ENCODE assay signal across 8 cellular contexts in genomic region chr4:185470503-185471195, GRCh38. TPM values are rescaled to one million over a fixed set of nuclear protein-coding genes. Genes with fewer than 3 reads are reported as not detected.
A peak's percentile ranks its signal among the peaks of the same experiment; 100 is the strongest.
DNase-seq lines count a peak whose midpoint lies in the region; ATAC-seq, FAIRE-seq and TF ChIP-seq lines count a peak whose summit lies in the region.

No MANE protein-coding gene starts in this region.

- H3K79me1 ChIP-seq in H1 (ENCODE audit: low read depth, low read length) = no peaks in the 10 kb centered on the region

- CTCF ChIA-PET in A673 (lab: Charles Lee) (no interaction called here), H1 (lab: Charles Lee; ENCODE audit: partially characterized antibody) (interaction anchor here (1.8 kb wide), 1 partner anchor 566 kb away, joined by 4 read pairs; no protein-coding TSS in a partner anchor)
- CTCF ChIA-PET in activated CD4-positive, alpha-beta T cell treated with anti-CD3 and anti-CD28 coated beads, Interleukin-2, amount 10 ng/mL, durations not matched to agents 7 days and 5 days (lab: Charles Lee) = no interaction called here

- H3K9ac ChIP-seq in H1 (replicated peaks in 1 of 4; ENCODE audit: extremely low read depth in 1 of 4, low read depth in 3 of 4, low read length in 3 of 4) (peak overlapping the region in 1 of 4 experiments; percentile 31; a peak in 2 of 7 replicates), subcutaneous abdominal adipose tissue (ENCODE audit: low read length in 5 of 5) (peak overlapping the region; percentile 60 to 80 (median 68))

- no peak overlapping the region; the same call in 1 of the 2 replicates for H3K18ac ChIP-seq in H1 (ENCODE audit: extremely low read depth, low read length)

- WGBS in H1 (ENCODE audit: extremely low coverage in 1 of 2, insufficient coverage in 1 of 2, insufficient read length in 1 of 2, insufficient replicate concordance in 2 of 2, low coverage in 1 of 2, low lambda C conversion rate in 2 of 2, missing lambda C conversion rate in 1 of 2), 2 experiments = 17% methylated on average over 30 of the region's 41 CpGs; no CpG with 5 or more reads in 1 of the 2 experiments

- no peak overlapping the region for H3K4ac ChIP-seq in H1 (replicated peaks; ENCODE audit: insufficient read length, low read depth, low read length)

- ATAC-seq in HG03460 (IDR thresholded peaks at IDR 0.05; ENCODE audit: unreplicated experiment) = no peak

- H4K5ac ChIP-seq in H1 (ENCODE audit: insufficient read length, low read depth, low read length) = no peak overlapping the region

- H3K79me2 ChIP-seq in H1 (ENCODE audit: control insufficient read depth in 1 of 2, insufficient read depth in 2 of 2, low read length in 2 of 2) = no peaks in the 10 kb centered on the region

- peak; percentile 88 for FAIRE-seq in GM12891 (lab: Jason Lieb, UNC)
- no peak for FAIRE-seq in H1 (lab: Jason Lieb, UNC)

- H2BK20ac ChIP-seq in H1 (ENCODE audit: low read length) = no peak overlapping the region

- H3K36me3 ChIP-seq in A673 (ENCODE audit: insufficient read depth, low read length, poor library complexity, severe bottlenecking) = no peaks in the 10 kb centered on the region
- no peaks in the 10 kb centered on the region for H3K36me3 ChIP-seq in H1 (ENCODE audit: control insufficient read depth in 2 of 4, insufficient read depth in 4 of 4, low read length in 3 of 4)
- H3K36me3 ChIP-seq in subcutaneous abdominal adipose tissue (ENCODE audit: control insufficient read depth in 5 of 5, insufficient read depth in 5 of 5, low read length in 5 of 5) = no peaks in the 10 kb centered on the region

- H2BK15ac ChIP-seq in H1 (ENCODE audit: low read length) = 0 out of 2 replicates have a peak overlapping the region, but pooled peaks have one; percentile 75

- H3K4me3 ChIP-seq in A673 (ENCODE audit: low read depth, low read length, poor library complexity, severe bottlenecking) (peak overlapping the region; percentile 55), H1 (ENCODE audit: extremely low read depth in 1 of 4, insufficient read depth in 2 of 4, low read depth in 3 of 4, low read length in 4 of 4) (peak overlapping the region; percentile 80 to 87 (median 82)), subcutaneous abdominal adipose tissue (ENCODE audit: low read depth in 1 of 5, low read length in 5 of 5) (peak overlapping the region; percentile 72 to 88 (median 76))

- TF ChIP-seq CTCF in A673 (conservative IDR thresholded peaks at IDR 0.05; ENCODE audit: low read depth, low read length) (no peak), H1 (IDR thresholded peaks at IDR 0.05; ENCODE audit: control extremely low read depth in 1 of 3, insufficient read depth in 1 of 3, low read depth in 1 of 3, low read length in 3 of 3) (no peak), mesothelial cell of epicardium (IDR thresholded peaks at IDR 0.05; ENCODE audit: unreplicated experiment) (no peak)

- no peak overlapping the region for H2BK5ac ChIP-seq in H1 (ENCODE audit: low read depth, low read length)

- H3K36me3 Mint-ChIP-seq in activated CD4-positive, alpha-beta T cell treated with anti-CD3 and anti-CD28 coated beads, Interleukin-2, amount 10 ng/mL, durations not matched to agents 7 days and 5 days (ENCODE audit: low read depth) = no peaks in the 10 kb centered on the region
- no peaks in the 10 kb centered on the region for H3K36me3 Mint-ChIP-seq in mesothelial cell of epicardium

- H3K23me2 ChIP-seq in H1 (ENCODE audit: low read depth, low read length) = peaks cover 5% of the 10 kb centered on the region

- TF ChIP-seq EP300 in H1 (IDR thresholded peaks at IDR 0.05; ENCODE audit: borderline replicate concordance in 1 of 2, low read depth in 2 of 2, low read length in 2 of 2) = no peak

- TF ChIP-seq POLR2A in GM12891 (IDR thresholded peaks at IDR 0.05; ENCODE audit: low read depth, low read length) (no peak), H1 (IDR thresholded peaks at IDR 0.05; ENCODE audit: control extremely low read depth in 1 of 2, low read depth in 2 of 2, low read length in 2 of 2) (no peak)

- peak overlapping the region; percentile 82 to 100 for H3K4me2 ChIP-seq in H1 (ENCODE audit: insufficient read depth in 1 of 2, low read depth in 2 of 2, low read length in 2 of 2)

- H4K91ac ChIP-seq in H1 (replicated peaks; ENCODE audit: insufficient read length, low read length) = no peak overlapping the region

- no peak for TF ChIP-seq RAD21 in H1 (IDR thresholded peaks at IDR 0.05 in 1 of 2, conservative IDR thresholded peaks at IDR 0.05 in 1 of 2; ENCODE audit: low read depth in 2 of 2, low read length in 2 of 2)

- DNase-seq in A673 (ENCODE audit: low spot score) (peak; percentile 21), GM12891 (ENCODE audit: insufficient read length, low spot score) (no peak), M059J (ENCODE audit: low read depth) (peak; percentile 10), H1 (ENCODE audit: low read depth in 1 of 2, low spot score in 2 of 2) (peak in 1 of 2 experiments; percentile 71), mesothelial cell of epicardium (ENCODE audit: low spot score in 2 of 2, unreplicated experiment in 2 of 2) (peak in 1 of 2 experiments; percentile 53)
- no peak for DNase-seq in activated CD4-positive, alpha-beta T cell treated with anti-CD3 and anti-CD28 coated beads, Interleukin-2, amount 10 ng/mL, durations not matched to agents 7 days and 5 days

- no peak overlapping the region for H3K14ac ChIP-seq in H1 (ENCODE audit: insufficient read length)

- H3K56ac ChIP-seq in H1 (replicated peaks; ENCODE audit: insufficient read length, low read depth, low read length) = no peak overlapping the region

- no peak overlapping the region for H2AK5ac ChIP-seq in H1 (ENCODE audit: low read depth, low read length)

- H4K20me1 ChIP-seq in H1 (replicated peaks in 1 of 2; ENCODE audit: control insufficient read depth in 1 of 2, insufficient read depth in 2 of 2, low read length in 2 of 2) = no peaks in the 10 kb centered on the region

- no peaks in the 10 kb centered on the region for H3K9me3 ChIP-seq in A673 (ENCODE audit: low read depth, low read length, poor library complexity, severe bottlenecking)
- no peaks in the 10 kb centered on the region for H3K9me3 ChIP-seq in H1 (ENCODE audit: insufficient read depth in 2 of 2, low read depth in 1 of 2, low read length in 1 of 2)
- no peaks in the 10 kb centered on the region for H3K9me3 ChIP-seq in subcutaneous abdominal adipose tissue (ENCODE audit: control insufficient read depth in 5 of 5, low read length in 5 of 5)

- intact Hi-C loops in A673 (cut with micrococcal nuclease; ENCODE audit: unreplicated experiment) = loop anchor here (2.0 to 10.0 kb wide), 2 partner anchors 126 to 554 kb away; no protein-coding TSS in a partner anchor

- POLR2A ChIA-PET in A673 (lab: Charles Lee; ENCODE audit: low non-redundant PET) = no interaction called here
- POLR2A ChIA-PET in activated CD4-positive, alpha-beta T cell treated with anti-CD3 and anti-CD28 coated beads, Interleukin-2, amount 10 ng/mL, durations not matched to agents 7 days and 5 days (lab: Charles Lee) = no interaction called here
- POLR2A ChIA-PET in H1 (lab: Charles Lee; ENCODE audit: partially characterized antibody) = no interaction called here

- H4K8ac ChIP-seq in H1 (ENCODE audit: extremely low read depth, insufficient read depth, low read length) = peak overlapping the region; percentile 35; the same call in 1 of the 2 replicates

- H3K27ac ChIP-seq in A673 (ENCODE audit: low read depth, low read length, poor library complexity, severe bottlenecking) (no peak overlapping the region), H1 (ENCODE audit: low read depth, low read length) (no peak overlapping the region), subcutaneous abdominal adipose tissue (ENCODE audit: low read depth, low read length) (no peak overlapping the region)

- H3K4me1 Mint-ChIP-seq in activated CD4-positive, alpha-beta T cell treated with anti-CD3 and anti-CD28 coated beads, Interleukin-2, amount 10 ng/mL, durations not matched to agents 7 days and 5 days = peaks cover 11% of the 10 kb centered on the region
- peaks cover 2% of the 10 kb centered on the region for H3K4me1 Mint-ChIP-seq in mesothelial cell of epicardium

- H3K4me3 Mint-ChIP-seq in activated CD4-positive, alpha-beta T cell treated with anti-CD3 and anti-CD28 coated beads, Interleukin-2, amount 10 ng/mL, durations not matched to agents 7 days and 5 days = peak overlapping the region; percentile 75
- H3K4me3 Mint-ChIP-seq in mesothelial cell of epicardium = peak overlapping the region; percentile 76

- no peak overlapping the region for H3K27ac Mint-ChIP-seq in activated CD4-positive, alpha-beta T cell treated with anti-CD3 and anti-CD28 coated beads, Interleukin-2, amount 10 ng/mL, durations not matched to agents 7 days and 5 days
- H3K27ac Mint-ChIP-seq in mesothelial cell of epicardium = no peak overlapping the region

- peak overlapping the region; percentile 97 for H2AFZ ChIP-seq in H1 (ENCODE audit: low read length)

- no peak overlapping the region for H3K23ac ChIP-seq in H1 (ENCODE audit: insufficient read length)

- no peak overlapping the region for H2BK120ac ChIP-seq in H1 (replicated peaks; ENCODE audit: low read depth, low read length)

- no peaks in the 10 kb centered on the region for H3K4me1 ChIP-seq in A673 (ENCODE audit: insufficient read depth, low read length, poor library complexity, severe bottlenecking)
- peaks cover 0 to 3% (median under 1%) of the 10 kb centered on the region in 4 experiments; a peak in 4 of 7 replicates for H3K4me1 ChIP-seq in H1 (replicated peaks in 1 of 4; ENCODE audit: control insufficient read depth in 3 of 4, insufficient read depth in 4 of 4, low read length in 3 of 4)
- peaks cover 2 to 18% (median 14%) of the 10 kb centered on the region in 5 donors for H3K4me1 ChIP-seq in subcutaneous abdominal adipose tissue (ENCODE audit: control insufficient read depth in 5 of 5, insufficient read depth in 5 of 5, low read length in 5 of 5)

- no TSS peak for BruUV-seq in A673 (replicated peaks; lab: Mats Ljungman, UMichigan)

- H3K9me3 Mint-ChIP-seq in activated CD4-positive, alpha-beta T cell treated with anti-CD3 and anti-CD28 coated beads, Interleukin-2, amount 10 ng/mL, durations not matched to agents 7 days and 5 days = no peaks in the 10 kb centered on the region
- H3K9me3 Mint-ChIP-seq in mesothelial cell of epicardium = no peaks in the 10 kb centered on the region

- H3K27me3 ChIP-seq in A673 (replicated peaks; ENCODE audit: insufficient read depth, low read depth, low read length, poor library complexity) (peaks cover 34% of the 10 kb centered on the region), H1 (replicated peaks in 1 of 4; ENCODE audit: control insufficient read depth in 3 of 4, extremely low read depth in 1 of 4, insufficient read depth in 3 of 4, low read length in 3 of 4) (peaks cover 0 to 4% (median 0%) of the 10 kb centered on the region in 4 experiments; a peak in 2 of 7 replicates), subcutaneous abdominal adipose tissue (ENCODE audit: control insufficient read depth in 5 of 5, insufficient read depth in 4 of 5, low read length in 5 of 5) (no peaks in the 10 kb centered on the region)

- peak overlapping the region; percentile 86 for H2BK12ac ChIP-seq in H1 (ENCODE audit: low read depth, low read length)

- H3K27me3 Mint-ChIP-seq in activated CD4-positive, alpha-beta T cell treated with anti-CD3 and anti-CD28 coated beads, Interleukin-2, amount 10 ng/mL, durations not matched to agents 7 days and 5 days = peaks cover 52% of the 10 kb centered on the region
- peaks cover 46% of the 10 kb centered on the region for H3K27me3 Mint-ChIP-seq in mesothelial cell of epicardium (ENCODE audit: low read depth)

RNA-seq across cellular contexts. Expression of gene CCDC110, which starts 0.9 kb away (rescaled TPM):
- 0.50 TPM in 1 of 2 replicates, not detected in the other for total RNA-seq in A673 (2021)
- polyA plus RNA-seq in GM12891 (2012; ENCODE audit: low read depth, missing spikeins) = 1.4 TPM
- total RNA-seq in M059J (2014; rRNA removed; shearing (Covaris generic)) = 1.7 TPM in 1 of 2 replicates, not detected in the other
- not detected for total RNA-seq in activated CD4-positive, alpha-beta T cell treated with anti-CD3 and anti-CD28 coated beads, Interleukin-2, amount 10 ng/mL, durations not matched to agents 7 days and 5 days
- 2.5 and 3.1 TPM in 2 replicates for total RNA-seq in H1 (2021; fragmentation: NEBNext Ultra II Directional; extraction: Animal tissue kit (Norgen Biotek cat#: 25700))
- polyA plus RNA-seq in H1 (2011; rRNA removed) = 0.33 and 0.36 TPM in 2 replicates
- 0.87 TPM for polyA plus RNA-seq in H1 (2011; cell fraction: cytosol; rRNA removed)
- polyA plus RNA-seq in H1 (2011; cell fraction: nucleus; rRNA removed) = 0.76 TPM
- 1.1 to 2.3 TPM (median 1.4 TPM) in 4 replicates for polyA plus RNA-seq in H1 (2012, experiment 1 of 2)
- polyA plus RNA-seq in H1 (2012, experiment 2 of 2) = 0.28 TPM
- polyA plus RNA-seq in H1 (2013, experiment 1 of 2) = 3.1 TPM
- 3.1 TPM for polyA plus RNA-seq in H1 (2013, experiment 2 of 2)
- 1.6 and 2.1 TPM in 2 replicates for polyA minus RNA-seq in H1 (2011; rRNA and poly(A)+ RNA removed)
- 3.6 TPM for polyA minus RNA-seq in H1 (2011; cell fraction: cytosol; rRNA and poly(A)+ RNA removed)
- 7.4 TPM for polyA minus RNA-seq in H1 (2011; cell fraction: nucleus; rRNA and poly(A)+ RNA removed)
- 0.84 to 2.0 TPM (median 1.0 TPM) in 3 replicates for total RNA-seq in mesothelial cell of epicardium

RNA-seq across cellular contexts. Expression of gene UFSP2, which starts 44.9 kb away (rescaled TPM):
- total RNA-seq in A673 (2021) (22.3 and 23.4 TPM in 2 replicates), mesothelial cell of epicardium (30.6 to 37.2 TPM (median 36.1 TPM) in 3 replicates)
- 21.2 TPM for polyA plus RNA-seq in GM12891 (2012; ENCODE audit: low read depth, missing spikeins)
- total RNA-seq in M059J (2014; rRNA removed; shearing (Covaris generic)) = 27.2 TPM in 2 replicates
- total RNA-seq in activated CD4-positive, alpha-beta T cell treated with anti-CD3 and anti-CD28 coated beads, Interleukin-2, amount 10 ng/mL, durations not matched to agents 7 days and 5 days = 10 to 100 TPM; 17.9 to 20.3 TPM
- 24.0 and 26.0 TPM in 2 replicates for total RNA-seq in H1 (2021; fragmentation: NEBNext Ultra II Directional; extraction: Animal tissue kit (Norgen Biotek cat#: 25700))
- polyA plus RNA-seq in H1 (2011; rRNA removed) = 15.7 and 22.9 TPM in 2 replicates
- 28.6 TPM for polyA plus RNA-seq in H1 (2011; cell fraction: cytosol; rRNA removed)
- polyA plus RNA-seq in H1 (2011; cell fraction: nucleus; rRNA removed) = 8.4 TPM
- polyA plus RNA-seq in H1 (2012, experiment 1 of 2) = 30.8 to 43.4 TPM (median 31.2 TPM) in 4 replicates
- polyA plus RNA-seq in H1 (2012, experiment 2 of 2) = 4.5 TPM
- 17.6 TPM for polyA plus RNA-seq in H1 (2013, experiment 1 of 2)
- polyA plus RNA-seq in H1 (2013, experiment 2 of 2) = 18.5 TPM
- 23.2 and 34.1 TPM in 2 replicates for polyA minus RNA-seq in H1 (2011; rRNA and poly(A)+ RNA removed)
- 23.7 TPM for polyA minus RNA-seq in H1 (2011; cell fraction: cytosol; rRNA and poly(A)+ RNA removed)
- polyA minus RNA-seq in H1 (2011; cell fraction: nucleus; rRNA and poly(A)+ RNA removed) = 26.7 TPM

Comparison
In these comparisons a context has a peak if more than half of its experiments do, and no peak if none do; other contexts are left out.
1. DNase-seq: peak in A673 (single experiment) and M059J (single experiment); none in GM12891 (single experiment) and activated CD4-positive, alpha-beta T cell treated with anti-CD3 and anti-CD28 coated beads, Interleukin-2, amount 10 ng/mL, durations not matched to agents 7 days and 5 days (single experiment).
2. Peak in every context shown above with its lines, with median percentiles within 50 percentile points of each other: H3K4me3 ChIP-seq.